In the genomic region with DNA sequence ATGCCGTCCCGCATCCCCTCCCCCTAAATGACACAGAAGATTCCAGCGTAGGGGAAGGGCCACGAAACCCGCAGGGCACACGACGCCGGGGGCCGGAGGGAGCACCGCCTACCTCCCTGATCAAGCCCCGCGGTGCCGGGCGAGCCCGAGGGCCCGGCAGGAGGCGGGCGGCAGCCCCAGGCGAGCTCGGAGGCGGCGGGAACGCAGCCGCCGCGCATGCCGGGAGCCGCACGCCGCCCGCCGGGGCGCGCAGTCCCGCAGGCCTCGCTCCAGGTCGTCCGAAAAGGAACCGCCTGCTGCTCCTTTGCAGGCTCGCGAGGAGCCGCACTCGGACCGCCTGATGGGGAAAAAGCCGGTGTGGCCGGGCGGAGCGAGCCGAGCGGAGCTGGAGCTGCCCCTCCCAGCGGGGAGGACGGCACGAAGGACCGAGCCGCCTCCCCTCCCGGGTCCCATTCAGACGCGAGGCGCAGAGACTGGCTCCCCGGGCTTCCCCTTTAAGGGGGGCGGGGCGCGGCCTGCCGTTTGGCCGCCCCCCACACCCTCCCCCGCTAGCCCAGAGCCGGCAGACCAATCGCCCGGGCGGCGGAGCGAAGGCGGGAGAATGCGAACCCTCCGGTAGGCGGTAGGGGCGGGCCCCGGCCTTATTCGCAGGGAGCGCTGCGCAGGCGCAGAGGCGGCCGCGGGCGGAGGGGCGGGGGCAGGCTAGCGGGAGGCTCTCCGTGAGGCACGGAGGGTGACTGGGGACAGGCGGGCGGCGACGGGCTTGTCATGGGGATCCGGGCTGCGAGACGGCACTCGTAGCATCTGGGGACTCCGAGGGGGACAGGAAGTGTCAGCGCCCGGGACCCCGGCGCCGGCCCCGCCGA, we compare ENCODE assay signal across 8 cellular contexts. TPM values are rescaled to one million over a fixed set of nuclear protein-coding genes. Genes with fewer than 3 reads are reported as not detected.
DNase-seq lines count a peak whose midpoint lies in the region; ATAC-seq and TF ChIP-seq lines count a peak whose summit lies in the region.

No MANE protein-coding gene starts in this region.

- H2AFZ ChIP-seq in OCI-LY3 (ENCODE audit: low read depth, low read length): peak overlapping the region; percentile 91

- H3K79me2 ChIP-seq in OCI-LY3 (ENCODE audit: low read length): peaks cover 66% of the 10 kb centered on the region

- peaks cover 23% of the 10 kb centered on the region for H4K20me1 ChIP-seq in OCI-LY3 (ENCODE audit: insufficient read depth, low read length)

- H3K4me1 ChIP-seq in OCI-LY3 (ENCODE audit: low read length): peaks cover 15% of the 10 kb centered on the region

- H3K4me3 ChIP-seq in OCI-LY3 (ENCODE audit: low read length) (peak overlapping the region; percentile 89), epithelial cell of esophagus (ENCODE audit: low read length) (peak overlapping the region; percentile 84)

- no peaks in the 10 kb centered on the region for H3K27me3 ChIP-seq in OCI-LY3 (ENCODE audit: low read depth, low read length)

- TF ChIP-seq CTCF in OCI-LY3 (IDR thresholded peaks at IDR 0.05; ENCODE audit: low read depth, low read length): peak; percentile 26
- TF ChIP-seq CTCF in epithelial cell of esophagus (IDR thresholded peaks at IDR 0.05; ENCODE audit: insufficient read depth, low read depth, low read length, missing control alignments): peak; percentile 22

- H3K4me2 ChIP-seq in OCI-LY3 (ENCODE audit: low read length): peak overlapping the region; percentile 72

- peak; percentile 70 for ATAC-seq in GM21526 (IDR thresholded peaks at IDR 0.05; ENCODE audit: low FRiP score, unreplicated experiment)

- H3K36me3 ChIP-seq in OCI-LY3 (replicated peaks; ENCODE audit: low read depth, low read length): no peaks in the 10 kb centered on the region

- DNase-seq in DMS 273 treated with DMSO at 0.1 percent for 48 hours (lab: John Stamatoyannopoulos, UW): peak; percentile 90
- peak; percentile 49 for DNase-seq in HuH-7.5 (ENCODE audit: low spot score)
- DNase-seq in activated T-cell treated with anti-CD3 and anti-CD28 coated beads for 4 hours: peak; percentile 99
- DNase-seq in epithelial cell of esophagus (ENCODE audit: low read depth): peak; percentile 99
- DNase-seq in mucosa of gallbladder (ENCODE audit: low spot score): peak; percentile 99
- DNase-seq in stimulated activated CD8-positive, alpha-beta memory T cell treated with anti-CD3 and anti-CD28 coated beads, Interleukin-4, amount 100 ng/mL, for 4 hours (ENCODE audit: low read depth in 2 of 2, low spot score in 1 of 2): peak; percentile 99

- peak overlapping the region; percentile 91 for H3K9ac ChIP-seq in OCI-LY3 (ENCODE audit: low read length)

- no peaks in the 10 kb centered on the region for H3K9me3 ChIP-seq in OCI-LY3 (ENCODE audit: insufficient read depth, low read length)

- peak overlapping the region; percentile 85 for H3K27ac ChIP-seq in OCI-LY3 (ENCODE audit: low read length)

RNA-seq across cellular contexts. Expression of gene ING2, which starts 0.6 kb away (rescaled TPM):
- total RNA-seq in mucosa of gallbladder: 9.4 TPM

RNA-seq across cellular contexts. Expression of gene CDKN2AIP, which starts 59.9 kb away (rescaled TPM):
- 19.1 TPM for total RNA-seq in mucosa of gallbladder

Comparison
In these comparisons a context has a peak if more than half of its experiments do, and no peak if none do; other contexts are left out.
1. Peak in every context shown above with its lines: DNase-seq, ATAC-seq, H3K4me3 ChIP-seq and H3K27ac ChIP-seq.
2. DNase-seq: peak in every context shown above with its lines; median percentile 99 in activated T-cell treated with anti-CD3 and anti-CD28 coated beads for 4 hours; 99 in epithelial cell of esophagus; 99 in mucosa of gallbladder; 99 in stimulated activated CD8-positive, alpha-beta memory T cell treated with anti-CD3 and anti-CD28 coated beads, Interleukin-4, amount 100 ng/mL, for 4 hours; 90 in DMS 273 treated with DMSO at 0.1 percent for 48 hours; 49 in HuH-7.5.